8 cellular contexts compared by ENCODE assay signal in genomic region chr15:67025719-67026118, GRCh38. TPM values are rescaled to one million over a fixed set of nuclear protein-coding genes. Genes with fewer than 3 reads are reported as not detected.
DNase-seq lines count a peak whose midpoint lies in the region; ATAC-seq and TF ChIP-seq lines count a peak whose summit lies in the region.

No MANE protein-coding gene starts in this region.

- H3K9me3 Mint-ChIP-seq in activated T-helper 1 cell treated with anti-CD3 and anti-CD28 coated beads, Interleukin-12 subunit alpha, Interleukin-12 subunit beta, Interleukin-2, Interleukin-4 antibody, amounts not matched to agents 30 ng/mL and 10 ng/mL and 1 ng/mL, durations not matched to agents 14 hours and 24 hours and 36 hours = no peaks in the 10 kb centered on the region

- intact Hi-C loops in activated T-helper 1 cell treated with anti-CD3 and anti-CD28 coated beads, Interleukin-12 subunit alpha, Interleukin-12 subunit beta, Interleukin-2, Interleukin-4 antibody, amounts not matched to agents 30 ng/mL and 10 ng/mL and 1 ng/mL, durations not matched to agents 14 hours and 24 hours and 36 hours (cut with micrococcal nuclease) = loop anchor here (2.0 kb wide), 2 partner anchors 13 to 39 kb away; partner anchors contain the start of gene SMAD3

- TF ChIP-seq EP300 in tibial nerve (IDR thresholded peaks at IDR 0.05) = peak in 1 of 2 donors; percentile 58

- no peak overlapping the region for H3K4me3 Mint-ChIP-seq in activated T-helper 1 cell treated with anti-CD3 and anti-CD28 coated beads, Interleukin-12 subunit alpha, Interleukin-12 subunit beta, Interleukin-2, Interleukin-4 antibody, amounts not matched to agents 30 ng/mL and 10 ng/mL and 1 ng/mL, durations not matched to agents 14 hours and 24 hours and 36 hours

- no peaks in the 10 kb centered on the region for H3K36me3 Mint-ChIP-seq in activated T-helper 1 cell treated with anti-CD3 and anti-CD28 coated beads, Interleukin-12 subunit alpha, Interleukin-12 subunit beta, Interleukin-2, Interleukin-4 antibody, amounts not matched to agents 30 ng/mL and 10 ng/mL and 1 ng/mL, durations not matched to agents 14 hours and 24 hours and 36 hours (ENCODE audit: low read depth)

- H3K27ac Mint-ChIP-seq in activated T-helper 1 cell treated with anti-CD3 and anti-CD28 coated beads, Interleukin-12 subunit alpha, Interleukin-12 subunit beta, Interleukin-2, Interleukin-4 antibody, amounts not matched to agents 30 ng/mL and 10 ng/mL and 1 ng/mL, durations not matched to agents 14 hours and 24 hours and 36 hours = no peak overlapping the region

- TF ChIP-seq POLR2A in tibial nerve (IDR thresholded peaks at IDR 0.05) = no peak

- no peaks in the 10 kb centered on the region for H3K36me3 ChIP-seq in tibial nerve

- H3K27me3 ChIP-seq in tibial nerve = no peaks in the 10 kb centered on the region

- H3K27me3 Mint-ChIP-seq in activated T-helper 1 cell treated with anti-CD3 and anti-CD28 coated beads, Interleukin-12 subunit alpha, Interleukin-12 subunit beta, Interleukin-2, Interleukin-4 antibody, amounts not matched to agents 30 ng/mL and 10 ng/mL and 1 ng/mL, durations not matched to agents 14 hours and 24 hours and 36 hours (ENCODE audit: insufficient read depth) = peaks cover 9% of the 10 kb centered on the region

- peak; percentile 24 for DNase-seq in NCI-H1105 treated with DMSO at 0.1 percent for 48 hours (lab: John Stamatoyannopoulos, UW)
- no peak for DNase-seq in NCI-H1105 (lab: John Stamatoyannopoulos, UW)
- DNase-seq in amniotic epithelial cell (ENCODE audit: low read depth) = peak; percentile 77
- DNase-seq in left lobe of liver (ENCODE audit: low spot score) = peak; percentile 86
- peak in 1 of 2 donors; percentile 35 for DNase-seq in tibial nerve (ENCODE audit: low spot score in 2 of 2)
- DNase-seq in activated T-helper 1 cell treated with anti-CD3 and anti-CD28 coated beads, Interleukin-12 subunit alpha, Interleukin-12 subunit beta, Interleukin-2, Interleukin-4 antibody, amounts not matched to agents 30 ng/mL and 10 ng/mL and 1 ng/mL, durations not matched to agents 14 hours and 24 hours and 36 hours (ENCODE audit: low spot score) = no peak
- DNase-seq in NCI-H1436 treated with DMSO at 0.1 percent for 48 hours (lab: John Stamatoyannopoulos, UW) = no peak

- no peak overlapping the region for H3K4me3 ChIP-seq in tibial nerve

- 11 to 14% methylated on average over 5 of the region's 5 CpGs for WGBS in tibial nerve, 2 donors

- peaks cover 50% of the 10 kb centered on the region for H3K4me1 Mint-ChIP-seq in activated T-helper 1 cell treated with anti-CD3 and anti-CD28 coated beads, Interleukin-12 subunit alpha, Interleukin-12 subunit beta, Interleukin-2, Interleukin-4 antibody, amounts not matched to agents 30 ng/mL and 10 ng/mL and 1 ng/mL, durations not matched to agents 14 hours and 24 hours and 36 hours (ENCODE audit: low read depth)

- H3K9me3 ChIP-seq in tibial nerve = no peaks in the 10 kb centered on the region

- H3K4me1 ChIP-seq in tibial nerve = peaks cover 4 to 38% (median 23%) of the 10 kb centered on the region in 4 donors

- H3K27ac ChIP-seq in tibial nerve = peak overlapping the region in 3 of 4 donors; percentile 25 to 74 (median 64)

- TF ChIP-seq CTCF in tibial nerve (IDR thresholded peaks at IDR 0.05) = no peak

- ATAC-seq in left lobe of liver (peak; percentile 86), HG03135 (IDR thresholded peaks at IDR 0.05; ENCODE audit: unreplicated experiment) (no peak)

RNA-seq across cellular contexts. Expression of gene SMAD3, which starts 39.7 kb away (rescaled TPM):
- total RNA-seq in left lobe of liver = 17.1 TPM
- 10 to 100 TPM; 36.3 to 68.6 (median 44.1) TPM for total RNA-seq in tibial nerve
- total RNA-seq in activated T-helper 1 cell treated with anti-CD3 and anti-CD28 coated beads, Interleukin-12 subunit alpha, Interleukin-12 subunit beta, Interleukin-2, Interleukin-4 antibody, amounts not matched to agents 30 ng/mL and 10 ng/mL and 1 ng/mL, durations not matched to agents 14 hours and 24 hours and 36 hours = 80.2 and 80.4 TPM in 2 replicates

Comparison
In these comparisons a context has a peak if more than half of its experiments do, and no peak if none do; other contexts are left out.
1. DNase-seq: peak in NCI-H1105 treated with DMSO at 0.1 percent for 48 hours (single experiment), amniotic epithelial cell (single experiment) and left lobe of liver (single experiment); none in NCI-H1105 (single experiment), activated T-helper 1 cell treated with anti-CD3 and anti-CD28 coated beads, Interleukin-12 subunit alpha, Interleukin-12 subunit beta, Interleukin-2, Interleukin-4 antibody, amounts not matched to agents 30 ng/mL and 10 ng/mL and 1 ng/mL, durations not matched to agents 14 hours and 24 hours and 36 hours (single experiment) and NCI-H1436 treated with DMSO at 0.1 percent for 48 hours (single experiment).